ENCODE assay signal across 1 cellular context in the genomic region with DNA sequence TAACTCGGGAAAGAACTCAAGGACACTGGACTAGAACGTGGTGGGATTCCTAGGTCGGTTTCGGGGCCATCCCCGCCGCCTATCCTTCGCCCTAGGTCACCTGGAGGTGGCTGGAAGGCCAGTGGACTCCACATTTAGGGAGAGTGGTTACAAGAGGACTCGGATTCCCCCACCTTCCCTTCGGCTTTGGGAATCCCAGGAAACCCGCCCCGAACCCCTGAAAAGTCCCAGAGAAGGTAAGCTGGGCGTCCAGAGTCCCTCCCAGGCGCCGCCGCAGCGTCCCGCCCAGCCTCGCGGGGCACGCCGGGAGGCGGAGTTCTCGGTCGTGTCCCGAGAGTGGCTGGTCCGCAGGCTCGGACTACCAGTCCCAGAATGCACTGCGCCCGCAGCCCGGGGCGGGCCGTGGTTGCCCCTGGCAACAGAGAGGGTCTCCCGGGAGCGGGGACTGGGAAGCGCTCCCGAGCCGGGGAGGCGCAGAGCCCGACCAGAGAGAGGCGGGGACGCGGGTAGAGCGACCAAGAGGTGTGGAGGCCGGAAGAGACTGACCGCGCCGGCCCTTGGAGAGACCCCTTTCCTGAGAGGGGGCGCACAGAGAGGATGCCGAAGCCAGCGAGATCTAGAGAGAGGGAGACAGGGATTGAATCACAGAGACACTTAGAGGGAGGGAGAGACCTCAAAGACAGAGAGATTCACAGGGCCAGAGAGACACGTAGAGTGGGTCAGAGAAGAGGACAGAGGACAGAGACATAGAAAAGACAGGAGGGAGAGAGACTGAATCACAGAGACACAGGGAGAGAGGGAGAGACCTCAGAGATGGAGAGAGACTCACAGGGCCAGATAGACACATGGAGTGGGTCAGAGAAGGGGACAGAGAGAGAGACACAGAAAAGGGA.
TF ChIP-seq lines count a peak whose summit lies in the region.

No MANE protein-coding gene starts in this region.

TF ChIP-seq in K562, 482 proteins besides CTCF, POLR2A, EP300 and RAD21 (continued from another document and continues in another):
- TF ChIP-seq CREB3L1 (IDR thresholded peaks at IDR 0.05; ENCODE audit: borderline replicate concordance, low read depth) (peak; percentile 77; the same call in 1 of the 2 replicates), THAP7 (CRISPR knock-in tag; IDR thresholded peaks at IDR 0.05) (no peak), ZNF57 (CRISPR knock-in tag; IDR thresholded peaks at IDR 0.05) (no peak), ILF3 (IDR thresholded peaks at IDR 0.05; ENCODE audit: borderline replicate concordance) (no peak), PRDM10 (IDR thresholded peaks at IDR 0.05; ENCODE audit: partially characterized antibody) (no peak), TFE3 (CRISPR knock-in tag; IDR thresholded peaks at IDR 0.05) (no peak), PTRF (tag; IDR thresholded peaks at IDR 0.05) (no peak), CREB1 (IDR thresholded peaks at IDR 0.05) (peak; percentile 31; the same call in 1 of the 2 replicates), CREB1 (CRISPR knock-in tag; IDR thresholded peaks at IDR 0.05) (no peak), NR2C2 (CRISPR knock-in tag; IDR thresholded peaks at IDR 0.05) (no peak), NR2C2 (tag; IDR thresholded peaks at IDR 0.05) (0 out of 2 replicates have a peak, but pooled peaks have one; percentile 36), CREM (IDR thresholded peaks at IDR 0.05; ENCODE audit: low read depth) (peak; percentile 38; the same call in 1 of the 2 replicates), LEF1 (IDR thresholded peaks at IDR 0.05) (no peak), ELF4 (CRISPR knock-in tag; IDR thresholded peaks at IDR 0.05) (no peak), ZNF316 (IDR thresholded peaks at IDR 0.05) (no peak), SOX6 (IDR thresholded peaks at IDR 0.05) (no peak), POU5F1 (IDR thresholded peaks at IDR 0.05; ENCODE audit: borderline replicate concordance, low read depth, low read length, partially characterized antibody) (no peak), MNT (conservative IDR thresholded peaks at IDR 0.05) (no peak), MEF2A (IDR thresholded peaks at IDR 0.05; ENCODE audit: control insufficient read depth, low read depth, low read length) (no peak), MAFK (IDR thresholded peaks at IDR 0.05; ENCODE audit: low read length) (no peak), ZBED1 (IDR thresholded peaks at IDR 0.05) (no peak), ZNF436 (CRISPR knock-in tag; IDR thresholded peaks at IDR 0.05) (no peak), ATF2 (CRISPR knock-in tag; IDR thresholded peaks at IDR 0.05) (no peak), RFX5 (IDR thresholded peaks at IDR 0.05; ENCODE audit: low read depth, low read length) (no peak)
- TF ChIP-seq, protein P1, sequence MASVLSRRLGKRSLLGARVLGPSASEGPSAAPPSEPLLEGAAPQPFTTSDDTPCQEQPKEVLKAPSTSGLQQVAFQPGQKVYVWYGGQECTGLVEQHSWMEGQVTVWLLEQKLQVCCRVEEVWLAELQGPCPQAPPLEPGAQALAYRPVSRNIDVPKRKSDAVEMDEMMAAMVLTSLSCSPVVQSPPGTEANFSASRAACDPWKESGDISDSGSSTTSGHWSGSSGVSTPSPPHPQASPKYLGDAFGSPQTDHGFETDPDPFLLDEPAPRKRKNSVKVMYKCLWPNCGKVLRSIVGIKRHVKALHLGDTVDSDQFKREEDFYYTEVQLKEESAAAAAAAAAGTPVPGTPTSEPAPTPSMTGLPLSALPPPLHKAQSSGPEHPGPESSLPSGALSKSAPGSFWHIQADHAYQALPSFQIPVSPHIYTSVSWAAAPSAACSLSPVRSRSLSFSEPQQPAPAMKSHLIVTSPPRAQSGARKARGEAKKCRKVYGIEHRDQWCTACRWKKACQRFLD (CRISPR knock-in tag; IDR thresholded peaks at IDR 0.05), result no peak
- TF ChIP-seq, protein P2, sequence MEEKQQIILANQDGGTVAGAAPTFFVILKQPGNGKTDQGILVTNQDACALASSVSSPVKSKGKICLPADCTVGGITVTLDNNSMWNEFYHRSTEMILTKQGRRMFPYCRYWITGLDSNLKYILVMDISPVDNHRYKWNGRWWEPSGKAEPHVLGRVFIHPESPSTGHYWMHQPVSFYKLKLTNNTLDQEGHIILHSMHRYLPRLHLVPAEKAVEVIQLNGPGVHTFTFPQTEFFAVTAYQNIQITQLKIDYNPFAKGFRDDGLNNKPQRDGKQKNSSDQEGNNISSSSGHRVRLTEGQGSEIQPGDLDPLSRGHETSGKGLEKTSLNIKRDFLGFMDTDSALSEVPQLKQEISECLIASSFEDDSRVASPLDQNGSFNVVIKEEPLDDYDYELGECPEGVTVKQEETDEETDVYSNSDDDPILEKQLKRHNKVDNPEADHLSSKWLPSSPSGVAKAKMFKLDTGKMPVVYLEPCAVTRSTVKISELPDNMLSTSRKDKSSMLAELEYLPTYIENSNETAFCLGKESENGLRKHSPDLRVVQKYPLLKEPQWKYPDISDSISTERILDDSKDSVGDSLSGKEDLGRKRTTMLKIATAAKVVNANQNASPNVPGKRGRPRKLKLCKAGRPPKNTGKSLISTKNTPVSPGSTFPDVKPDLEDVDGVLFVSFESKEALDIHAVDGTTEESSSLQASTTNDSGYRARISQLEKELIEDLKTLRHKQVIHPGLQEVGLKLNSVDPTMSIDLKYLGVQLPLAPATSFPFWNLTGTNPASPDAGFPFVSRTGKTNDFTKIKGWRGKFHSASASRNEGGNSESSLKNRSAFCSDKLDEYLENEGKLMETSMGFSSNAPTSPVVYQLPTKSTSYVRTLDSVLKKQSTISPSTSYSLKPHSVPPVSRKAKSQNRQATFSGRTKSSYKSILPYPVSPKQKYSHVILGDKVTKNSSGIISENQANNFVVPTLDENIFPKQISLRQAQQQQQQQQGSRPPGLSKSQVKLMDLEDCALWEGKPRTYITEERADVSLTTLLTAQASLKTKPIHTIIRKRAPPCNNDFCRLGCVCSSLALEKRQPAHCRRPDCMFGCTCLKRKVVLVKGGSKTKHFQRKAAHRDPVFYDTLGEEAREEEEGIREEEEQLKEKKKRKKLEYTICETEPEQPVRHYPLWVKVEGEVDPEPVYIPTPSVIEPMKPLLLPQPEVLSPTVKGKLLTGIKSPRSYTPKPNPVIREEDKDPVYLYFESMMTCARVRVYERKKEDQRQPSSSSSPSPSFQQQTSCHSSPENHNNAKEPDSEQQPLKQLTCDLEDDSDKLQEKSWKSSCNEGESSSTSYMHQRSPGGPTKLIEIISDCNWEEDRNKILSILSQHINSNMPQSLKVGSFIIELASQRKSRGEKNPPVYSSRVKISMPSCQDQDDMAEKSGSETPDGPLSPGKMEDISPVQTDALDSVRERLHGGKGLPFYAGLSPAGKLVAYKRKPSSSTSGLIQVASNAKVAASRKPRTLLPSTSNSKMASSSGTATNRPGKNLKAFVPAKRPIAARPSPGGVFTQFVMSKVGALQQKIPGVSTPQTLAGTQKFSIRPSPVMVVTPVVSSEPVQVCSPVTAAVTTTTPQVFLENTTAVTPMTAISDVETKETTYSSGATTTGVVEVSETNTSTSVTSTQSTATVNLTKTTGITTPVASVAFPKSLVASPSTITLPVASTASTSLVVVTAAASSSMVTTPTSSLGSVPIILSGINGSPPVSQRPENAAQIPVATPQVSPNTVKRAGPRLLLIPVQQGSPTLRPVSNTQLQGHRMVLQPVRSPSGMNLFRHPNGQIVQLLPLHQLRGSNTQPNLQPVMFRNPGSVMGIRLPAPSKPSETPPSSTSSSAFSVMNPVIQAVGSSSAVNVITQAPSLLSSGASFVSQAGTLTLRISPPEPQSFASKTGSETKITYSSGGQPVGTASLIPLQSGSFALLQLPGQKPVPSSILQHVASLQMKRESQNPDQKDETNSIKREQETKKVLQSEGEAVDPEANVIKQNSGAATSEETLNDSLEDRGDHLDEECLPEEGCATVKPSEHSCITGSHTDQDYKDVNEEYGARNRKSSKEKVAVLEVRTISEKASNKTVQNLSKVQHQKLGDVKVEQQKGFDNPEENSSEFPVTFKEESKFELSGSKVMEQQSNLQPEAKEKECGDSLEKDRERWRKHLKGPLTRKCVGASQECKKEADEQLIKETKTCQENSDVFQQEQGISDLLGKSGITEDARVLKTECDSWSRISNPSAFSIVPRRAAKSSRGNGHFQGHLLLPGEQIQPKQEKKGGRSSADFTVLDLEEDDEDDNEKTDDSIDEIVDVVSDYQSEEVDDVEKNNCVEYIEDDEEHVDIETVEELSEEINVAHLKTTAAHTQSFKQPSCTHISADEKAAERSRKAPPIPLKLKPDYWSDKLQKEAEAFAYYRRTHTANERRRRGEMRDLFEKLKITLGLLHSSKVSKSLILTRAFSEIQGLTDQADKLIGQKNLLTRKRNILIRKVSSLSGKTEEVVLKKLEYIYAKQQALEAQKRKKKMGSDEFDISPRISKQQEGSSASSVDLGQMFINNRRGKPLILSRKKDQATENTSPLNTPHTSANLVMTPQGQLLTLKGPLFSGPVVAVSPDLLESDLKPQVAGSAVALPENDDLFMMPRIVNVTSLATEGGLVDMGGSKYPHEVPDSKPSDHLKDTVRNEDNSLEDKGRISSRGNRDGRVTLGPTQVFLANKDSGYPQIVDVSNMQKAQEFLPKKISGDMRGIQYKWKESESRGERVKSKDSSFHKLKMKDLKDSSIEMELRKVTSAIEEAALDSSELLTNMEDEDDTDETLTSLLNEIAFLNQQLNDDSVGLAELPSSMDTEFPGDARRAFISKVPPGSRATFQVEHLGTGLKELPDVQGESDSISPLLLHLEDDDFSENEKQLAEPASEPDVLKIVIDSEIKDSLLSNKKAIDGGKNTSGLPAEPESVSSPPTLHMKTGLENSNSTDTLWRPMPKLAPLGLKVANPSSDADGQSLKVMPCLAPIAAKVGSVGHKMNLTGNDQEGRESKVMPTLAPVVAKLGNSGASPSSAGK (IDR thresholded peaks at IDR 0.05), result no peak
